ENCODE assay signal across 18 cellular contexts in the genomic region with DNA sequence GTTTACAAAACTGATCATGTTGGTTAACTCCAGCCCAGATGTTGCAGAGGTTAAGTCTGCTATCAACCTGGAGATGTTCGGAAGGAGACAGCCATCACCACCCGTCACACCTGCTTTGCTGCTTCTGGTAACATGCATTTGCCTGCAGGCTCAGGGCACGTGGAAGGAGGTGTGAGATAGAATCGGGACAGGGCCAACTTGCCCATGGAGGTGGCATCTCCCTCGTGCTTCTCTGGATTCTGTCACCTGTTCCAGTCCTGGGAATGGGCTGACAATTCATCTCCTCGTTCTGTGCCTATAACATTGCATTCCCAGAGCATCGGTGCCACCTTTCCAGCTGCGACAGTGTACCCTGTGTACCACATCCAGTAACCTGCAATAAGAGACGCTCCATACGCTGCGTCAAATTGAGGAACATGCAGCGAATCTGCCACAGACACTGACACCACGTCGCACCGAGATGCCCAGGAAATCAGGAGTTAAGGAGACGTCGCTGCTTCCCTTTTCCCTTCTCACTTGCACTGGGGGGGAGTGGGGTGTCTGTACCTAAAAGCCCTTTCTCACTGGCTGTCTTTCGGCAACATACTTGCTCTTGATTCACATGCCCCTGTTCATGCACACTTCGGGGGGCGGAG.
DNase-seq lines count a peak whose midpoint lies in the region; ATAC-seq, FAIRE-seq and TF ChIP-seq lines count a peak whose summit lies in the region.
"Had no signal": no experiment of that assay in that cellular context is flagged by ENCODE, and none has a peak within 500 bp of the region (broad histone marks: within the 10 kb centered on the region; RNA-seq: fewer than 3 reads in every experiment).

No MANE protein-coding gene starts in this region.

- dilution Hi-C loops in keratinocyte (cut with MboI; ENCODE audit: extremely low pct_ligation_motif_present, low sequenced_read_pairs) = no loop called here

- no peaks in the 10 kb centered on the region for H3K9me3 ChIP-seq in keratinocyte (ENCODE audit: control insufficient read depth, low read depth, low read length)
- H3K9me3 ChIP-seq in osteoblast (ENCODE audit: low read depth, low read length) = no peaks in the 10 kb centered on the region
- H3K9me3 ChIP-seq in aorta (ENCODE audit: control insufficient read depth, low read length) = no peaks in the 10 kb centered on the region

- H3K4me2 ChIP-seq in keratinocyte (ENCODE audit: control insufficient read depth, extremely low read depth, insufficient read depth, low read depth, low read length) = peak overlapping the region; percentile 33
- H3K4me2 ChIP-seq in osteoblast (ENCODE audit: insufficient read depth, low read length) = no peak overlapping the region
- H3K4me2 ChIP-seq: BLaER1 treated with 17β-estradiol and CSF1 and Interleukin-3, amounts not matched to agents 10 nM and 100 nM had no signal

- FAIRE-seq in keratinocyte (lab: Jason Lieb, UNC) = no peak
- FAIRE-seq: GM12878, GM19239, H54 had no signal

- H3K27me3 Mint-ChIP-seq in WTC11 (ENCODE audit: low read depth) = no peaks in the 10 kb centered on the region; the same call in 1 of the 2 replicates

- no peak overlapping the region for H3K4me3 ChIP-seq in keratinocyte (ENCODE audit: control insufficient read depth in 2 of 3, extremely low read depth in 1 of 3, insufficient read depth in 2 of 3, low read depth in 1 of 3, low read length in 3 of 3)
- H3K4me3 ChIP-seq in osteoblast (ENCODE audit: insufficient read depth, low read length) = no peak overlapping the region
- no peak overlapping the region for H3K4me3 ChIP-seq in aorta (ENCODE audit: low read length in 2 of 2)
- H3K4me3 ChIP-seq: BLaER1 treated with 17β-estradiol and CSF1 and Interleukin-3, amounts not matched to agents 10 nM and 100 nM; GM12878; GM23248 had no signal

- CTCF ChIA-PET in WTC11 (lab: Charles Lee) = no interaction called here

- no peak overlapping the region for H3K27ac ChIP-seq in keratinocyte (ENCODE audit: control insufficient read depth, insufficient read depth, low read length)
- H3K27ac ChIP-seq in osteoblast (ENCODE audit: low read depth, low read length) = no peak overlapping the region
- H3K27ac ChIP-seq in aorta (ENCODE audit: low read depth in 1 of 2, low read length in 2 of 2) = no peak overlapping the region
- H3K27ac ChIP-seq: BLaER1 treated with 17β-estradiol and CSF1 and Interleukin-3, amounts not matched to agents 10 nM and 100 nM; GM23248 had no signal

- H3K9me3 Mint-ChIP-seq in WTC11 = no peaks in the 10 kb centered on the region; the same call in 1 of the 2 replicates
- no peaks in the 10 kb centered on the region for H3K9me3 Mint-ChIP-seq in activated naive CD4-positive, alpha-beta T cell treated with anti-CD3 and anti-CD28 coated beads, Interleukin-2, amount 50 U/mL, for 72 hours
- H3K9me3 Mint-ChIP-seq: CD8-positive, alpha-beta T cell had no signal

- no peak for ATAC-seq in WTC11
- no peak for ATAC-seq in activated naive CD4-positive, alpha-beta T cell treated with anti-CD3 and anti-CD28 coated beads, Interleukin-2, amount 50 U/mL, for 72 hours
- ATAC-seq in aorta (ENCODE audit: low FRiP score) = no peak
- ATAC-seq: CD8-positive, alpha-beta T cell; GM12878 had no signal

- H3K4me3 Mint-ChIP-seq in WTC11 = no peak overlapping the region
- H3K4me3 Mint-ChIP-seq: B cell; CD8-positive, alpha-beta T cell had no signal

- POLR2A ChIA-PET in WTC11 (lab: Charles Lee) = no interaction called here

- H3K36me3 Mint-ChIP-seq in WTC11 = no peaks in the 10 kb centered on the region
- no peaks in the 10 kb centered on the region for H3K36me3 Mint-ChIP-seq in activated naive CD4-positive, alpha-beta T cell treated with anti-CD3 and anti-CD28 coated beads, Interleukin-2, amount 50 U/mL, for 72 hours
- H3K36me3 Mint-ChIP-seq: CD8-positive, alpha-beta T cell had no signal

- H2AFZ ChIP-seq in keratinocyte (ENCODE audit: control insufficient read depth, low read length) = no peak overlapping the region
- H2AFZ ChIP-seq in osteoblast (ENCODE audit: low read length) = no peak overlapping the region
- H2AFZ ChIP-seq: GM23248 had no signal

- H3K27me3 ChIP-seq in keratinocyte (ENCODE audit: control insufficient read depth, extremely low read depth, insufficient read depth, low read length) (no peaks in the 10 kb centered on the region), osteoblast (ENCODE audit: insufficient read depth, low read length) (no peaks in the 10 kb centered on the region), aorta (ENCODE audit: control insufficient read depth in 1 of 2, insufficient read depth in 2 of 2, low read length in 1 of 2) (no peaks in the 10 kb centered on the region)
- H3K27me3 ChIP-seq: BLaER1 treated with 17β-estradiol and CSF1 and Interleukin-3, amounts not matched to agents 10 nM and 100 nM had no signal

- H3K9ac ChIP-seq in keratinocyte (ENCODE audit: control insufficient read depth, extremely low read depth, insufficient read depth, low read length) = no peak overlapping the region
- H3K9ac ChIP-seq: BLaER1 treated with 17β-estradiol and CSF1 and Interleukin-3, amounts not matched to agents 10 nM and 100 nM; GM23248 had no signal

- WGBS in aorta, 2 donors = 87% methylated on average over 20 of the region's 20 CpGs

- H3K4me1 Mint-ChIP-seq in WTC11 = peaks cover 10% of the 10 kb centered on the region

- H3K4me1 ChIP-seq in keratinocyte (ENCODE audit: control insufficient read depth, extremely low read depth, insufficient read depth, low read length) (peaks cover 3% of the 10 kb centered on the region), osteoblast (ENCODE audit: insufficient read depth, low read length) (no peaks in the 10 kb centered on the region), aorta (ENCODE audit: control insufficient read depth in 1 of 2, insufficient read depth in 2 of 2, low read length in 2 of 2) (no peaks in the 10 kb centered on the region)

- DNase-seq in WTC11 (ENCODE audit: low spot score) (no peak), keratinocyte (ENCODE audit: low read depth, low spot score) (no peak), osteoblast (ENCODE audit: insufficient read length, low spot score, missing footprints) (peak; percentile 62), putamen (ENCODE audit: low spot score) (no peak), aorta (no peak)
- no peak for DNase-seq in activated naive CD4-positive, alpha-beta T cell treated with anti-CD3 and anti-CD28 coated beads, Interleukin-2, amount 50 U/mL, for 72 hours (ENCODE audit: low spot score in 2 of 2)
- DNase-seq: CD8-positive, alpha-beta T cell; DMS 273 treated with DMSO at 0.1 percent for 48 hours; DMS53; DND-41; EL; GM23248; HCEC 1CT had no signal

- H3K79me2 ChIP-seq in keratinocyte (ENCODE audit: control insufficient read depth, insufficient read depth, low read length) (no peaks in the 10 kb centered on the region), osteoblast (ENCODE audit: insufficient read depth, low read length) (no peaks in the 10 kb centered on the region)

- no peaks in the 10 kb centered on the region for H4K20me1 ChIP-seq in keratinocyte (ENCODE audit: control insufficient read depth, extremely low read depth, insufficient read depth, low read length)
- H4K20me1 ChIP-seq in osteoblast (ENCODE audit: insufficient read depth, low read length) = no peaks in the 10 kb centered on the region

- peak overlapping the region; percentile 12 for H3K27ac Mint-ChIP-seq in WTC11
- no peak overlapping the region for H3K27ac Mint-ChIP-seq in activated naive CD4-positive, alpha-beta T cell treated with anti-CD3 and anti-CD28 coated beads, Interleukin-2, amount 50 U/mL, for 72 hours
- H3K27ac Mint-ChIP-seq: B cell; CD8-positive, alpha-beta T cell had no signal

- H3K36me3 ChIP-seq in keratinocyte (ENCODE audit: control insufficient read depth in 2 of 2, extremely low read depth in 1 of 2, insufficient read depth in 2 of 2, low read length in 2 of 2) = no peaks in the 10 kb centered on the region
- H3K36me3 ChIP-seq in osteoblast (ENCODE audit: insufficient read depth, low read length) = no peaks in the 10 kb centered on the region
- no peaks in the 10 kb centered on the region for H3K36me3 ChIP-seq in aorta (ENCODE audit: control insufficient read depth in 1 of 2, insufficient read depth in 2 of 2, low read length in 1 of 2)
- H3K36me3 ChIP-seq: BLaER1 treated with 17β-estradiol and CSF1 and Interleukin-3, amounts not matched to agents 10 nM and 100 nM had no signal

- no peaks in the 10 kb centered on the region for H3K9me1 ChIP-seq in keratinocyte (ENCODE audit: control insufficient read depth, extremely low read depth, insufficient read depth, low read length)

- intact Hi-C loops in aorta (cut with DNase I) = no loop called here

- TF ChIP-seq CTCF in WTC11 (IDR thresholded peaks at IDR 0.05) = no peak
- no peak for TF ChIP-seq CTCF in keratinocyte (optimal IDR thresholded peaks at IDR 0.05 in 1 of 3, IDR thresholded peaks at IDR 0.05 in 1 of 3, conservative IDR thresholded peaks at IDR 0.05 in 1 of 3; ENCODE audit: extremely low read depth in 1 of 3, insufficient read depth in 2 of 3, low read length in 3 of 3)
- TF ChIP-seq CTCF in osteoblast (IDR thresholded peaks at IDR 0.05; ENCODE audit: extremely low read depth, low read depth, low read length) = no peak

TF ChIP-seq in WTC11, 78 proteins besides CTCF, POLR2A, EP300 and RAD21 (continues in another document):
- TF ChIP-seq, protein P1, sequence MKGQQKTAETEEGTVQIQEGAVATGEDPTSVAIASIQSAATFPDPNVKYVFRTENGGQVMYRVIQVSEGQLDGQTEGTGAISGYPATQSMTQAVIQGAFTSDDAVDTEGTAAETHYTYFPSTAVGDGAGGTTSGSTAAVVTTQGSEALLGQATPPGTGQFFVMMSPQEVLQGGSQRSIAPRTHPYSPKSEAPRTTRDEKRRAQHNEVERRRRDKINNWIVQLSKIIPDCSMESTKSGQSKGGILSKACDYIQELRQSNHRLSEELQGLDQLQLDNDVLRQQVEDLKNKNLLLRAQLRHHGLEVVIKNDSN (CRISPR knock-in tag; IDR thresholded peaks at IDR 0.05) = no peak
- TF ChIP-seq ESRRA (CRISPR knock-in tag; IDR thresholded peaks at IDR 0.05; ENCODE audit: borderline replicate concordance) = no peak
- no peak for TF ChIP-seq KAT7 (CRISPR knock-in tag; IDR thresholded peaks at IDR 0.05; ENCODE audit: borderline replicate concordance)
- TF ChIP-seq, protein P2, sequence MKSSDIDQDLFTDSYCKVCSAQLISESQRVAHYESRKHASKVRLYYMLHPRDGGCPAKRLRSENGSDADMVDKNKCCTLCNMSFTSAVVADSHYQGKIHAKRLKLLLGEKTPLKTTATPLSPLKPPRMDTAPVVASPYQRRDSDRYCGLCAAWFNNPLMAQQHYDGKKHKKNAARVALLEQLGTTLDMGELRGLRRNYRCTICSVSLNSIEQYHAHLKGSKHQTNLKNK (CRISPR knock-in tag; IDR thresholded peaks at IDR 0.05) = no peak
- no peak for TF ChIP-seq NFYB (CRISPR knock-in tag; conservative IDR thresholded peaks at IDR 0.05; ENCODE audit: low read depth)
- TF ChIP-seq ZNF138 (CRISPR knock-in tag; conservative IDR thresholded peaks at IDR 0.05) = no peak
